9 cellular contexts compared by ENCODE assay signal in genomic region chr5:95086932-95087818, GRCh38.
DNase-seq lines count a peak whose midpoint lies in the region; ATAC-seq and TF ChIP-seq lines count a peak whose summit lies in the region.
"Had no signal": no experiment of that assay in that cellular context is flagged by ENCODE, and none has a peak within 500 bp of the region (broad histone marks: within the 10 kb centered on the region; RNA-seq: fewer than 3 reads in every experiment).

No MANE protein-coding gene starts in this region.

- H3K27ac ChIP-seq in naive thymus-derived CD4-positive, alpha-beta T cell (ENCODE audit: low read depth, low read length) = no peak overlapping the region
- peak overlapping the region in 1 of 2 donors; percentile 59 for H3K27ac ChIP-seq in coronary artery

- no peak for TF ChIP-seq CTCF in coronary artery (IDR thresholded peaks at IDR 0.05)

- intact Hi-C loops in naive thymus-derived CD4-positive, alpha-beta T cell (cut with micrococcal nuclease) = no loop called here

- peaks cover 0 to 12% (median 0%) of the 10 kb centered on the region in 11 donors for H3K9me3 Mint-ChIP-seq in naive thymus-derived CD4-positive, alpha-beta T cell

- POLR2A ChIA-PET in naive thymus-derived CD4-positive, alpha-beta T cell (lab: Charles Lee) = no interaction called here
- POLR2A ChIA-PET in HEK293T (lab: Yijun Ruan, JAX) = no interaction called here

- peak; percentile 30 for ATAC-seq in GM19025 (IDR thresholded peaks at IDR 0.05; ENCODE audit: low read depth, unreplicated experiment)
- ATAC-seq in HG02588 (IDR thresholded peaks at IDR 0.05; ENCODE audit: unreplicated experiment) = peak; percentile 35
- ATAC-seq in HG03520 (IDR thresholded peaks at IDR 0.05; ENCODE audit: unreplicated experiment) = peak; percentile 27
- ATAC-seq in naive thymus-derived CD4-positive, alpha-beta T cell = peak; percentile 64

- no peaks in the 10 kb centered on the region for H3K36me3 Mint-ChIP-seq in naive thymus-derived CD4-positive, alpha-beta T cell

- CTCF ChIA-PET in naive thymus-derived CD4-positive, alpha-beta T cell (lab: Charles Lee) = no interaction called here
- CTCF ChIA-PET in HEK293T (lab: Yijun Ruan, JAX) = no interaction called here

- H3K4me1 Mint-ChIP-seq in naive thymus-derived CD4-positive, alpha-beta T cell = peaks cover 1 to 2% (median 1%) of the 10 kb centered on the region in 7 donors

- H3K4me1 ChIP-seq in naive thymus-derived CD4-positive, alpha-beta T cell (ENCODE audit: control insufficient read depth in 2 of 2, insufficient read depth in 2 of 2, low read length in 2 of 2) = no peaks in the 10 kb centered on the region

- no peak overlapping the region for H3K4me3 ChIP-seq in naive thymus-derived CD4-positive, alpha-beta T cell (ENCODE audit: low read length)
- no peak overlapping the region for H3K4me3 ChIP-seq in coronary artery

- DNase-seq in naive thymus-derived CD4-positive, alpha-beta T cell = no peak
- no peak for DNase-seq in coronary artery (ENCODE audit: low spot score)
- no peak for DNase-seq in HEK293T (ENCODE audit: extremely low spot score)
- DNase-seq in AG08396 (ENCODE audit: low spot score) = no peak
- no peak for DNase-seq in nucleus accumbens (lab: John Stamatoyannopoulos, UW)
- DNase-seq: NCI-H774 had no signal

- H3K36me3 ChIP-seq in naive thymus-derived CD4-positive, alpha-beta T cell (ENCODE audit: control insufficient read depth in 2 of 3, insufficient read depth in 3 of 3, low read length in 3 of 3) = no peaks in the 10 kb centered on the region

- no peaks in the 10 kb centered on the region for H3K27me3 ChIP-seq in naive thymus-derived CD4-positive, alpha-beta T cell (ENCODE audit: control insufficient read depth in 2 of 2, insufficient read depth in 2 of 2, low read length in 2 of 2)

- no peak overlapping the region for H3K4me3 Mint-ChIP-seq in naive thymus-derived CD4-positive, alpha-beta T cell

- H3K9me3 ChIP-seq in naive thymus-derived CD4-positive, alpha-beta T cell (ENCODE audit: control insufficient read depth in 2 of 3, low read length in 3 of 3) = no peaks in the 10 kb centered on the region

- H3K27me3 Mint-ChIP-seq in naive thymus-derived CD4-positive, alpha-beta T cell = peaks cover 0 to 8% (median 4%) of the 10 kb centered on the region in 5 donors

- no peak overlapping the region for H3K27ac Mint-ChIP-seq in naive thymus-derived CD4-positive, alpha-beta T cell

TF ChIP-seq in HEK293T, 16 proteins besides CTCF, POLR2A, EP300 and RAD21:
- TF ChIP-seq, protein P1, sequence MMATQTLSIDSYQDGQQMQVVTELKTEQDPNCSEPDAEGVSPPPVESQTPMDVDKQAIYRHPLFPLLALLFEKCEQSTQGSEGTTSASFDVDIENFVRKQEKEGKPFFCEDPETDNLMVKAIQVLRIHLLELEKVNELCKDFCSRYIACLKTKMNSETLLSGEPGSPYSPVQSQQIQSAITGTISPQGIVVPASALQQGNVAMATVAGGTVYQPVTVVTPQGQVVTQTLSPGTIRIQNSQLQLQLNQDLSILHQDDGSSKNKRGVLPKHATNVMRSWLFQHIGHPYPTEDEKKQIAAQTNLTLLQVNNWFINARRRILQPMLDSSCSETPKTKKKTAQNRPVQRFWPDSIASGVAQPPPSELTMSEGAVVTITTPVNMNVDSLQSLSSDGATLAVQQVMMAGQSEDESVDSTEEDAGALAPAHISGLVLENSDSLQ (IDR thresholded peaks at IDR 0.05) = no peak
- TF ChIP-seq FOXK2 (IDR thresholded peaks at IDR 0.05) = no peak
- TF ChIP-seq LEF1 (IDR thresholded peaks at IDR 0.05; ENCODE audit: borderline replicate concordance) = no peak
